ENCODE assay signal across 19 cellular contexts in genomic region chr12:47023311-47023710, GRCh38. TPM values are rescaled to one million over a fixed set of nuclear protein-coding genes. Genes with fewer than 3 reads are reported as not detected.
"Had no signal": no experiment of that assay in that cellular context is flagged by ENCODE, and none has a peak within 500 bp of the region (broad histone marks: within the 10 kb centered on the region; RNA-seq: fewer than 3 reads in every experiment).

No MANE protein-coding gene starts in this region.

- DNase-seq: activated CD4-positive, alpha-beta memory T cell treated with anti-CD3 and anti-CD28 coated beads for 36 hours; activated CD8-positive, alpha-beta memory T cell treated with anti-CD3 and anti-CD28 coated beads, Interleukin-2, amount 10 ng/mL, durations not matched to agents 7 days and 5 days; activated effector memory CD4-positive, alpha-beta T cell treated with Interleukin-2 at 50 U/mL for 16 hours; activated naive CD4-positive, alpha-beta T cell treated with anti-CD3 and anti-CD28 coated beads, Interleukin-2, amount 10 ng/mL, durations not matched to agents 7 days and 5 days; activated naive CD8-positive, alpha-beta T cell treated with anti-CD3 and anti-CD28 coated beads, Interleukin-2, amount 50 U/mL, for 24 hours; activated T-cell treated with anti-CD3 and anti-CD28 coated beads, Interleukin-2, amount 50 U/mL, for 1 hour; anterior cingulate cortex; caudate nucleus; dorsolateral prefrontal cortex; foreskin melanocyte; hypothalamus; occipital lobe; retina; stimulated activated naive CD4-positive, alpha-beta T cell; thyroid gland had no signal

- H3K27ac ChIP-seq: dorsolateral prefrontal cortex, thyroid gland had no signal

- H3K36me3 ChIP-seq: thyroid gland had no signal

- FAIRE-seq: colon, kidney had no signal

- ATAC-seq: activated CD8-positive, alpha-beta memory T cell treated with anti-CD3 and anti-CD28 coated beads, Interleukin-2, amount 10 ng/mL, durations not matched to agents 7 days and 5 days; activated naive CD8-positive, alpha-beta T cell treated with anti-CD3 and anti-CD28 coated beads, Interleukin-2, amount 50 U/mL, for 24 hours had no signal

- H3K9me3 ChIP-seq: thyroid gland had no signal

- H3K4me1 ChIP-seq: thyroid gland had no signal

- H3K4me3 ChIP-seq: dorsolateral prefrontal cortex, lung, thyroid gland had no signal

- H3K27me3 ChIP-seq: thyroid gland had no signal

RNA-seq across cellular contexts. Expression of gene PCED1B, which starts 56.1 kb away (rescaled TPM):
- polyA plus RNA-seq: neural cell had no signal
